18 cellular contexts compared by ENCODE assay signal in the genomic region with DNA sequence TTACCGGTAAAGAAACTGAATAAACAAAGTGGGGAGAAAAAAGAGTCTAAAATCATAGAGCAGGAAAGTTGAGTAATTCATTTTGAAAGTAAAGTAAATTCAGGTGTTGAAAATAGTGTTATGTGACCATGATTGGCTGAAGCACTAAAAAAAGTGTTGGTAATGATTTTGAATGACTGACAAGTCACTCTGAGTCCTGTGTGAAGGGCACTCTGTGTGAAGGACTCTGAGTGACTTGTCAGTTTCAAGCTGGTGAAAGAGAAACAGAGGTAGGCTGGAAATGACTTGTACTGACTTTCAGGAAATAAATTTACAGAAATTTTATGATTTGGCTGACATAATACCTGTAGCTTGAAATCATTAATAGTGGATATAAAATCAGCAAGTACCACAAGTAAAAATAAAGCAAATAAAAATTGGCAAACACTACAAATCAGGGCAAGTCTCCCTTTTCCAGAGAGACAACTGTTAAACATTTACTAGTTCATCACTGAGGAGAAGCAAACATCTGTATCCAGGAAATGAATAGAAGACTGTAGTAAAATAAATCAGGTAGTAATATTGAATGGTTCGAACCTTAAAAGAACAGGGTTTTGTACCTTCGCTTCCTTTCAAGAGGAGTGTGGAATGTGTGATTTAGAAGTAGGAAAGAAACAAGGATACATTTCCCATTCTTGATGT.
A peak's percentile ranks its signal among the peaks of the same experiment; 100 is the strongest.
DNase-seq lines count a peak whose midpoint lies in the region; ATAC-seq, FAIRE-seq and TF ChIP-seq lines count a peak whose summit lies in the region.
"Had no signal": no experiment of that assay in that cellular context is flagged by ENCODE, and none has a peak within 500 bp of the region (broad histone marks: within the 10 kb centered on the region; RNA-seq: fewer than 3 reads in every experiment).

No MANE protein-coding gene starts in this region.

- TF ChIP-seq POLR2A in HepG2 (IDR thresholded peaks at IDR 0.05; ENCODE audit: insufficient read depth in 1 of 2, low read depth in 2 of 2, low read length in 2 of 2) = no peak

- FAIRE-seq in HepG2 (lab: Jason Lieb, UNC) = no peak

- H3K4me2 ChIP-seq in HepG2 (ENCODE audit: low read depth, low read length) = no peak overlapping the region

- H3K4me3 ChIP-seq in liver (ENCODE audit: low read depth in 1 of 3, low read length in 3 of 3) (no peak overlapping the region), HepG2 (replicated peaks in 1 of 3; ENCODE audit: insufficient read depth in 1 of 3, low read depth in 2 of 3, low read length in 3 of 3) (no peak overlapping the region), LNCaP clone FGC (ENCODE audit: low read depth, low read length) (no peak overlapping the region), left lung (no peak overlapping the region)
- H3K4me3 ChIP-seq: HAP-1 had no signal

- no peaks in the 10 kb centered on the region for H3K4me1 ChIP-seq in liver (ENCODE audit: control insufficient read depth in 4 of 4, insufficient read depth in 4 of 4, low read length in 3 of 4)
- H3K4me1 ChIP-seq in HepG2 (ENCODE audit: insufficient read depth, low read length) = no peaks in the 10 kb centered on the region
- H3K4me1 ChIP-seq in left lung = no peaks in the 10 kb centered on the region
- H3K4me1 ChIP-seq: HAP-1 had no signal

- WGBS in liver = 53% methylated on average over 3 of the region's 3 CpGs
- under 1% methylated on average over 3 of the region's 3 CpGs for WGBS in HepG2 (ENCODE audit: low lambda C conversion rate)

- H3K9ac ChIP-seq in liver (ENCODE audit: low read depth in 1 of 2, low read length in 2 of 2) (no peak overlapping the region), HepG2 (ENCODE audit: insufficient read depth, low read depth, low read length) (no peak overlapping the region)

- no peaks in the 10 kb centered on the region for H3K36me3 ChIP-seq in liver (ENCODE audit: control insufficient read depth in 4 of 4, insufficient read depth in 3 of 4, low read depth in 1 of 4, low read length in 3 of 4)
- H3K36me3 ChIP-seq in HepG2 (replicated peaks in 1 of 2; ENCODE audit: control insufficient read depth in 1 of 2, insufficient read depth in 2 of 2, low read length in 2 of 2) = no peaks in the 10 kb centered on the region
- no peaks in the 10 kb centered on the region for H3K36me3 ChIP-seq in left lung
- H3K36me3 ChIP-seq: HAP-1 had no signal

- H4K20me1 ChIP-seq in HepG2 (ENCODE audit: insufficient read depth, low read length) = no peaks in the 10 kb centered on the region

- no peak for TF ChIP-seq EP300 in HepG2 (IDR thresholded peaks at IDR 0.05; ENCODE audit: low read depth in 2 of 2, low read length in 2 of 2)
- TF ChIP-seq EP300 in HepG2 (CRISPR knock-in tag; IDR thresholded peaks at IDR 0.05; ENCODE audit: borderline replicate concordance) = no peak

- no peak overlapping the region for H2AFZ ChIP-seq in HepG2 (ENCODE audit: low read length)

- H3K9me3 ChIP-seq in liver (ENCODE audit: control insufficient read depth in 4 of 4, low read length in 3 of 4) (no peaks in the 10 kb centered on the region), HepG2 (ENCODE audit: low read length) (no peaks in the 10 kb centered on the region), left lung (no peaks in the 10 kb centered on the region)
- H3K9me3 ChIP-seq: HAP-1 had no signal

- DNase-seq in HepG2 (ENCODE audit: low spot score) = no peak
- peak; percentile 31 for DNase-seq in LNCaP clone FGC (ENCODE audit: low read depth)
- DNase-seq in left lung = no peak
- no peak for DNase-seq in NOMO-1 treated with dmso at 0.1 percent for 144 hours (lab: John Stamatoyannopoulos, UW; ENCODE audit: unreplicated experiment)
- DNase-seq in G401 (ENCODE audit: low spot score) = no peak
- DNase-seq: ACHN; C1 segment of cervical spinal cord; CD8-positive, alpha-beta memory T cell; DMS79; NCI-H1092 treated with DMSO at 0.1 percent for 48 hours; NCI-H1694; NCI-H2107; NCI-H226; SW 1271 had no signal

- H3K79me2 ChIP-seq in HepG2 (ENCODE audit: insufficient read depth, low read length) = no peaks in the 10 kb centered on the region

- TF ChIP-seq RAD21 in liver (IDR thresholded peaks at IDR 0.05) (no peak), HepG2 (CRISPR knock-in tag; IDR thresholded peaks at IDR 0.05) (no peak)

- BruUV-seq in HepG2 (replicated peaks; lab: Mats Ljungman, UMichigan) = no TSS peak

- POLR2A ChIA-PET in HepG2 (lab: Yijun Ruan, JAX) = no interaction called here

- CTCF ChIA-PET in HepG2 (lab: Yijun Ruan, JAX; ENCODE audit: low intra/inter-chr PET ratio, low total read pairs) = no interaction called here

- no peak for ATAC-seq in HepG2
- ATAC-seq in left lung = peak; percentile 96
- no peak for ATAC-seq in GM18502 (IDR thresholded peaks at IDR 0.05; ENCODE audit: poor library complexity, unreplicated experiment)
- ATAC-seq: Panc1 had no signal

- in situ Hi-C loops in HepG2 (cut with HindIII; ENCODE audit: extremely low pct_ligation_motif_present, low pct_unique_long_range_greater_than_20kb) = no loop called here
- in situ Hi-C loops in G401 (cut with HindIII; ENCODE audit: low sequenced_read_pairs) = no loop called here

- H3K27ac ChIP-seq in liver (ENCODE audit: low read depth in 1 of 2, low read length in 2 of 2) = peak overlapping the region; percentile 22 to 41
- H3K27ac ChIP-seq in HepG2 (ENCODE audit: extremely low read length, insufficient read depth, low read length) = no peak overlapping the region
- no peak overlapping the region for H3K27ac ChIP-seq in left lung

- intact Hi-C loops in HepG2 (cut with micrococcal nuclease; ENCODE audit: unreplicated experiment) = no loop called here
- intact Hi-C loops in left lung (cut with DNase I) = no loop called here

- no peak for TF ChIP-seq CTCF in liver (IDR thresholded peaks at IDR 0.05; ENCODE audit: low read depth, low read length, missing input control)
- TF ChIP-seq CTCF in HepG2 (CRISPR knock-in tag; IDR thresholded peaks at IDR 0.05) = no peak
- TF ChIP-seq CTCF in LNCaP clone FGC (IDR thresholded peaks at IDR 0.05; ENCODE audit: control insufficient read depth, extremely low read depth, insufficient read depth) = no peak
- TF ChIP-seq CTCF in left lung (IDR thresholded peaks at IDR 0.05) = no peak

- no peaks in the 10 kb centered on the region for H3K27me3 ChIP-seq in liver (ENCODE audit: control insufficient read depth in 4 of 4, insufficient read depth in 4 of 4, low read length in 3 of 4)
- H3K27me3 ChIP-seq in HepG2 (ENCODE audit: control insufficient read depth in 1 of 2, insufficient read depth in 2 of 2, low read length in 2 of 2) = no peaks in the 10 kb centered on the region
- H3K27me3 ChIP-seq in left lung = no peaks in the 10 kb centered on the region

TF ChIP-seq in liver, 16 proteins besides CTCF, POLR2A, EP300 and RAD21:
- TF ChIP-seq EGR1 (IDR thresholded peaks at IDR 0.05; ENCODE audit: low read depth in 2 of 2) = no peak
- TF ChIP-seq REST (IDR thresholded peaks at IDR 0.05) = peak; percentile 16
- peak in 1 of 2 donors; percentile 7 for TF ChIP-seq RXRA (IDR thresholded peaks at IDR 0.05)
- TF ChIP-seq FOXA2 (IDR thresholded peaks at IDR 0.05) = peak; percentile 18

TF ChIP-seq in HepG2, 621 proteins besides CTCF, POLR2A, EP300 and RAD21:
- TF ChIP-seq NKX3-1 (CRISPR knock-in tag; IDR thresholded peaks at IDR 0.05) (no peak), ZBTB42 (CRISPR knock-in tag; IDR thresholded peaks at IDR 0.05) (no peak), THRA (CRISPR knock-in tag; IDR thresholded peaks at IDR 0.05; ENCODE audit: borderline replicate concordance) (no peak), KDM3A (CRISPR knock-in tag; IDR thresholded peaks at IDR 0.05; ENCODE audit: low read depth) (no peak), JDP2 (CRISPR knock-in tag; IDR thresholded peaks at IDR 0.05; ENCODE audit: borderline replicate concordance) (no peak), TRIM24 (CRISPR knock-in tag; IDR thresholded peaks at IDR 0.05) (no peak)
- TF ChIP-seq, protein P1, sequence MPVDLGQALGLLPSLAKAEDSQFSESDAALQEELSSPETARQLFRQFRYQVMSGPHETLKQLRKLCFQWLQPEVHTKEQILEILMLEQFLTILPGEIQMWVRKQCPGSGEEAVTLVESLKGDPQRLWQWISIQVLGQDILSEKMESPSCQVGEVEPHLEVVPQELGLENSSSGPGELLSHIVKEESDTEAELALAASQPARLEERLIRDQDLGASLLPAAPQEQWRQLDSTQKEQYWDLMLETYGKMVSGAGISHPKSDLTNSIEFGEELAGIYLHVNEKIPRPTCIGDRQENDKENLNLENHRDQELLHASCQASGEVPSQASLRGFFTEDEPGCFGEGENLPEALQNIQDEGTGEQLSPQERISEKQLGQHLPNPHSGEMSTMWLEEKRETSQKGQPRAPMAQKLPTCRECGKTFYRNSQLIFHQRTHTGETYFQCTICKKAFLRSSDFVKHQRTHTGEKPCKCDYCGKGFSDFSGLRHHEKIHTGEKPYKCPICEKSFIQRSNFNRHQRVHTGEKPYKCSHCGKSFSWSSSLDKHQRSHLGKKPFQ (CRISPR knock-in tag; IDR thresholded peaks at IDR 0.05; ENCODE audit: insufficient replicate concordance) = no peak
TF ChIP-seq in HepG2: peak in this region for 0.

Comparison
In these comparisons a context has a peak if more than half of its experiments do, and no peak if none do; other contexts are left out.
1. H3K27ac ChIP-seq: peak in liver (2 of 2); none in HepG2 (single experiment) and left lung (0 of 2).